Comparison of ENCODE assay signal across 1 cellular context in genomic region chr3:4460334-4460733, GRCh38.
TF ChIP-seq lines count a peak whose summit lies in the region.

No MANE protein-coding gene starts in this region.

TF ChIP-seq in HepG2, 621 proteins besides CTCF, POLR2A, EP300 and RAD21 (continued from another document):
- TF ChIP-seq ZNF609 (CRISPR knock-in tag; IDR thresholded peaks at IDR 0.05; ENCODE audit: borderline replicate concordance) (no peak), TFAP4 (IDR thresholded peaks at IDR 0.05; ENCODE audit: borderline replicate concordance, low read depth) (no peak), ZNF562 (CRISPR knock-in tag; IDR thresholded peaks at IDR 0.05; ENCODE audit: borderline replicate concordance) (no peak), SMARCC2 (IDR thresholded peaks at IDR 0.05) (no peak), PRMT3 (CRISPR knock-in tag; IDR thresholded peaks at IDR 0.05; ENCODE audit: borderline replicate concordance, low read depth) (no peak), GATAD2A (CRISPR knock-in tag; IDR thresholded peaks at IDR 0.05) (0 out of 2 replicates have a peak, but pooled peaks have one; percentile 25), ZSCAN29 (CRISPR knock-in tag; conservative IDR thresholded peaks at IDR 0.05) (no peak), ZNF784 (CRISPR knock-in tag; IDR thresholded peaks at IDR 0.05; ENCODE audit: borderline replicate concordance) (no peak), ZNF563 (CRISPR knock-in tag; IDR thresholded peaks at IDR 0.05) (no peak), ZNF646 (CRISPR knock-in tag; IDR thresholded peaks at IDR 0.05) (peak; percentile 74; the same call in 1 of the 2 replicates), RARA (CRISPR knock-in tag; IDR thresholded peaks at IDR 0.05) (peak; percentile 88), SAP130 (CRISPR knock-in tag; IDR thresholded peaks at IDR 0.05; ENCODE audit: low read depth) (peak; percentile 32; the same call in 1 of the 2 replicates), BRD4 (CRISPR knock-in tag; IDR thresholded peaks at IDR 0.05) (no peak), AHDC1 (CRISPR knock-in tag; IDR thresholded peaks at IDR 0.05; ENCODE audit: borderline replicate concordance) (no peak), ZNF280B (CRISPR knock-in tag; IDR thresholded peaks at IDR 0.05; ENCODE audit: borderline replicate concordance) (no peak), JUNB (CRISPR knock-in tag; IDR thresholded peaks at IDR 0.05; ENCODE audit: borderline replicate concordance) (no peak), BHLHE40 (IDR thresholded peaks at IDR 0.05; ENCODE audit: low read length) (no peak), HNRNPUL1 (IDR thresholded peaks at IDR 0.05; ENCODE audit: low read depth, low read length) (no peak), TSC22D2 (CRISPR knock-in tag; IDR thresholded peaks at IDR 0.05; ENCODE audit: borderline replicate concordance) (no peak), ARNTL (CRISPR knock-in tag; IDR thresholded peaks at IDR 0.05) (no peak), ZNF232 (CRISPR knock-in tag; IDR thresholded peaks at IDR 0.05; ENCODE audit: borderline replicate concordance) (no peak), ZKSCAN5 (CRISPR knock-in tag; IDR thresholded peaks at IDR 0.05) (no peak), PHB2 (IDR thresholded peaks at IDR 0.05; ENCODE audit: partially characterized antibody) (no peak), HNF4A (CRISPR knock-in tag; IDR thresholded peaks at IDR 0.05) (peak; percentile 78), FOXP1 (IDR thresholded peaks at IDR 0.05) (no peak), FOXP1 (CRISPR knock-in tag; IDR thresholded peaks at IDR 0.05) (peak; percentile 52), ZNF639 (CRISPR knock-in tag; conservative IDR thresholded peaks at IDR 0.05) (no peak), PHF5A (CRISPR knock-in tag; IDR thresholded peaks at IDR 0.05; ENCODE audit: low read depth, unreplicated experiment) (no peak)
